In the genomic region with DNA sequence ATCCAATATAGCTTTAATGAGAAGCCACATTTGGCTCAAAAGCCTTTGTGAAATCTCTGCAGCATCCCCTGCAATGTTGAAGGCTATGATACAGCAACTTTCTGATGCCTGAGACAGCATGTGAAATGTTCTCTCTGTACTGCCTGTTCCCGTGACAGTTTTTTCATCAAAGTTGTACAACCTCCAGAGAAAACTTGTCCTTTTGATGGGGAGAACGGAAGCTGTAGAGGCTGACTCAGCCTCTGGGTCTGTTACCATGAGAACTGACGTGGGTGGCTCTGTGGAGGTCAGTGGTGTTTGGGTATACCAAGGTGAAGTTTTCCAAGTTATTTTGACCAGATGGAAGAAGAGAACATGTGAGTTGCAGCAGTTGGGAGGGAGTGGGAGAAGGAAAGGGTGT, we compare ENCODE assay signal across 14 cellular contexts. TPM values are rescaled to one million over a fixed set of nuclear protein-coding genes. Genes with fewer than 3 reads are reported as not detected.
DNase-seq lines count a peak whose midpoint lies in the region; ATAC-seq and TF ChIP-seq lines count a peak whose summit lies in the region.
"Had no signal": no experiment of that assay in that cellular context is flagged by ENCODE, and none has a peak within 500 bp of the region (broad histone marks: within the 10 kb centered on the region; RNA-seq: fewer than 3 reads in every experiment).

No MANE protein-coding gene starts in this region.

- no peaks in the 10 kb centered on the region for H3K27me3 Mint-ChIP-seq in activated CD4-positive, alpha-beta memory T cell treated with anti-CD3 and anti-CD28 coated beads for 36 hours
- H3K27me3 Mint-ChIP-seq in activated CD4-positive, alpha-beta memory T cell treated with anti-CD3 and anti-CD28 coated beads, Interleukin-2, amount 10 ng/mL, durations not matched to agents 7 days and 5 days: peaks cover 5% of the 10 kb centered on the region
- H3K27me3 Mint-ChIP-seq: activated B cell treated with CpG ODN at 0.5 μM for 24 hours had no signal

- no peaks in the 10 kb centered on the region for H3K36me3 Mint-ChIP-seq in activated CD4-positive, alpha-beta memory T cell treated with anti-CD3 and anti-CD28 coated beads for 36 hours
- H3K36me3 Mint-ChIP-seq in activated CD4-positive, alpha-beta memory T cell treated with anti-CD3 and anti-CD28 coated beads, Interleukin-2, amount 10 ng/mL, durations not matched to agents 7 days and 5 days (ENCODE audit: low read depth): no peaks in the 10 kb centered on the region

- peaks cover 5% of the 10 kb centered on the region for H3K27me3 ChIP-seq in adipocyte (replicated peaks; ENCODE audit: control insufficient read depth, insufficient read depth, low read length)
- H3K27me3 ChIP-seq: BE2C had no signal

- POLR2A ChIA-PET in activated CD4-positive, alpha-beta memory T cell treated with anti-CD3 and anti-CD28 coated beads for 36 hours (lab: Charles Lee): interaction anchor here (0.6 kb wide), 1 partner anchor 1778 kb away, joined by 4 read pairs; no protein-coding TSS in a partner anchor
- POLR2A ChIA-PET in activated CD4-positive, alpha-beta memory T cell treated with anti-CD3 and anti-CD28 coated beads, Interleukin-2, amount 10 ng/mL, durations not matched to agents 7 days and 5 days (lab: Charles Lee): no interaction called here

- ATAC-seq in HG03432 (IDR thresholded peaks at IDR 0.05; ENCODE audit: unreplicated experiment) (no peak), HG02610 (IDR thresholded peaks at IDR 0.05; ENCODE audit: unreplicated experiment) (no peak)

- H3K27ac Mint-ChIP-seq in activated CD4-positive, alpha-beta memory T cell treated with anti-CD3 and anti-CD28 coated beads for 36 hours: no peak overlapping the region
- no peak overlapping the region for H3K27ac Mint-ChIP-seq in activated CD4-positive, alpha-beta memory T cell treated with anti-CD3 and anti-CD28 coated beads, Interleukin-2, amount 10 ng/mL, durations not matched to agents 7 days and 5 days
- H3K27ac Mint-ChIP-seq: activated B cell treated with CpG ODN at 0.5 μM for 24 hours had no signal

- intact Hi-C loops in activated CD4-positive, alpha-beta memory T cell treated with anti-CD3 and anti-CD28 coated beads for 36 hours (cut with micrococcal nuclease): no loop called here

- peaks cover 17% of the 10 kb centered on the region for H3K4me1 Mint-ChIP-seq in activated CD4-positive, alpha-beta memory T cell treated with anti-CD3 and anti-CD28 coated beads for 36 hours (ENCODE audit: low read depth)
- H3K4me1 Mint-ChIP-seq in activated CD4-positive, alpha-beta memory T cell treated with anti-CD3 and anti-CD28 coated beads, Interleukin-2, amount 10 ng/mL, durations not matched to agents 7 days and 5 days: peaks cover 36% of the 10 kb centered on the region
- H3K4me1 Mint-ChIP-seq: activated B cell treated with CpG ODN at 0.5 μM for 24 hours had no signal

- no peak overlapping the region for H3K4me3 ChIP-seq in adipocyte (ENCODE audit: low read length)
- no peak overlapping the region for H3K4me3 ChIP-seq in foreskin fibroblast (ENCODE audit: low read depth in 1 of 2, low read length in 2 of 2)

- no peak overlapping the region for H3K4me3 Mint-ChIP-seq in activated CD4-positive, alpha-beta memory T cell treated with anti-CD3 and anti-CD28 coated beads for 36 hours
- H3K4me3 Mint-ChIP-seq in activated CD4-positive, alpha-beta memory T cell treated with anti-CD3 and anti-CD28 coated beads, Interleukin-2, amount 10 ng/mL, durations not matched to agents 7 days and 5 days: no peak overlapping the region
- H3K4me3 Mint-ChIP-seq: activated B cell treated with CpG ODN at 0.5 μM for 24 hours had no signal

- H3K9ac ChIP-seq in adipocyte (ENCODE audit: low read length): no peak overlapping the region

- no peak for TF ChIP-seq CTCF in foreskin fibroblast (IDR thresholded peaks at IDR 0.05; ENCODE audit: low read depth, low read length)

- H3K36me3 ChIP-seq in adipocyte (ENCODE audit: control insufficient read depth, insufficient read depth, low read length, severe bottlenecking): no peaks in the 10 kb centered on the region

- H3K9me3 ChIP-seq in adipocyte (ENCODE audit: control insufficient read depth, low read length): no peaks in the 10 kb centered on the region
- H3K9me3 ChIP-seq: BE2C had no signal

- DNase-seq in activated CD4-positive, alpha-beta memory T cell treated with anti-CD3 and anti-CD28 coated beads for 36 hours: peak; percentile 16
- DNase-seq in activated CD4-positive, alpha-beta memory T cell treated with anti-CD3 and anti-CD28 coated beads, Interleukin-2, amount 10 ng/mL, durations not matched to agents 7 days and 5 days: no peak
- DNase-seq in adipocyte (ENCODE audit: low read depth) (peak; percentile 34), foreskin fibroblast (peak; percentile 86), superior temporal gyrus (ENCODE audit: extremely low spot score) (peak; percentile 82), NCI-H774 (lab: John Stamatoyannopoulos, UW) (no peak)
- DNase-seq: activated B cell treated with CpG ODN at 0.5 μM for 24 hours; activated gamma-delta T cell treated with Interleukin-2 at 50 U/mL for 16 hours; BE2C; effector memory CD4-positive, alpha-beta T cell; GF-D8; stimulated activated CD8-positive, alpha-beta memory T cell treated with anti-CD3 and anti-CD28 coated beads, Interleukin-4, amount 100 ng/mL, for 48 hours had no signal

- no peaks in the 10 kb centered on the region for H3K9me3 Mint-ChIP-seq in activated CD4-positive, alpha-beta memory T cell treated with anti-CD3 and anti-CD28 coated beads for 36 hours
- no peaks in the 10 kb centered on the region for H3K9me3 Mint-ChIP-seq in activated CD4-positive, alpha-beta memory T cell treated with anti-CD3 and anti-CD28 coated beads, Interleukin-2, amount 10 ng/mL, durations not matched to agents 7 days and 5 days
- H3K9me3 Mint-ChIP-seq: activated B cell treated with CpG ODN at 0.5 μM for 24 hours had no signal

- H3K4me1 ChIP-seq in adipocyte (ENCODE audit: control insufficient read depth, insufficient read depth, low read length): no peaks in the 10 kb centered on the region
- H3K4me1 ChIP-seq: BE2C had no signal

- CTCF ChIA-PET in activated CD4-positive, alpha-beta memory T cell treated with anti-CD3 and anti-CD28 coated beads for 36 hours (lab: Charles Lee): interaction anchor here (0.6 to 1.0 kb wide), 2 partner anchors 20 to 679 kb away, joined by 3 to 4 read pairs; no protein-coding TSS in a partner anchor
- CTCF ChIA-PET in activated CD4-positive, alpha-beta memory T cell treated with anti-CD3 and anti-CD28 coated beads, Interleukin-2, amount 10 ng/mL, durations not matched to agents 7 days and 5 days (lab: Charles Lee): interaction anchor here (0.7 kb wide), 1 partner anchor 91 kb away, joined by 3 read pairs; no protein-coding TSS in a partner anchor

RNA-seq across cellular contexts. Expression of a gene that starts 17.0 kb away (rescaled TPM):
- 1 to 10 TPM; 1.8 to 3.7 TPM for total RNA-seq in activated CD4-positive, alpha-beta memory T cell treated with anti-CD3 and anti-CD28 coated beads for 36 hours
- total RNA-seq in activated CD4-positive, alpha-beta memory T cell treated with anti-CD3 and anti-CD28 coated beads, Interleukin-2, amount 10 ng/mL, durations not matched to agents 7 days and 5 days: 1 to 10 TPM; 5.2 to 5.4 TPM

RNA-seq across cellular contexts. Expression of a gene that starts 50.4 kb away (rescaled TPM):
- 10 to 100 TPM; 13.1 to 15.8 TPM for total RNA-seq in activated CD4-positive, alpha-beta memory T cell treated with anti-CD3 and anti-CD28 coated beads for 36 hours
- total RNA-seq in activated CD4-positive, alpha-beta memory T cell treated with anti-CD3 and anti-CD28 coated beads, Interleukin-2, amount 10 ng/mL, durations not matched to agents 7 days and 5 days: 10 to 100 TPM; 17.8 to 18.6 TPM

Comparison
In these comparisons a context has a peak if more than half of its experiments do, and no peak if none do; other contexts are left out.
1. DNase-seq: peak in activated CD4-positive, alpha-beta memory T cell treated with anti-CD3 and anti-CD28 coated beads for 36 hours (single experiment), adipocyte (single experiment), foreskin fibroblast (2 of 2) and superior temporal gyrus (single experiment); none in activated CD4-positive, alpha-beta memory T cell treated with anti-CD3 and anti-CD28 coated beads, Interleukin-2, amount 10 ng/mL, durations not matched to agents 7 days and 5 days (single experiment) and NCI-H774 (single experiment).